Comparison of ENCODE assay signal across 11 cellular contexts in the genomic region with DNA sequence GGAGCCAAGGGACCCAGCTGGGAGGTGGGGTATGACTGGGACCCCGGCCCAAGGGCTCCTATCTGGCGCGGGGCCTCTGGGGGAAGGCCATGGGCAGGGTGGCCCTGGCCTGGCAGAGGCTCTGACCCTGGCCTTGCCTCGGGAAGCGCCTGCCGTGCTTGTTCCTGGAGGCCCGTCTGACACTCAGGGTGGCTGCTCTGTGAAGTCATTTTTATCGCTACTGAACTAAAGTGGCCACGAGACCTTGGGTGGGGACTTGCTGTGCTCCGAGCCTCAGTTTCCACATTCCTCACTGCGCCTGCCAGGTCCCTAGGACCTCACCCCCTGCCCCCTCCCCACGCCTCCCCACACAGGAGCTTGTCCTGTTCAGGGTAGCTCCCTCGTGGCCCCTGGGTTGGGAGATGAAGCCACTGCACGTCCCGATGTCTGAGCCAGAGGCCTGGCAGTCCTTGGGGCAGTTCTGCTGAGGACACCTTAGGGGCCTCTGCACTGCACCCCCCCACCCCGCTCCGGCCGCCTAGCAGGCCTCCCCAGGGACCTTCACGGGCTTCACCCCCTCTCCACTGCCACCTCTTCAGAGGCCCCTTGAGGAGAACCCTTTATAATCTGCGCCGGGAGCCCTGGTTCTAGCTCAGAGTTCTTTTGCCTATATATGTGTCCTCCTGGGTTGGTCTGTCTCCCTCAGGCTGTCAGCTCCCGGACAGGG. TPM values are rescaled to one million over a fixed set of nuclear protein-coding genes. Genes with fewer than 3 reads are reported as not detected.
DNase-seq lines count a peak whose midpoint lies in the region; ATAC-seq and TF ChIP-seq lines count a peak whose summit lies in the region.
"Had no signal": no experiment of that assay in that cellular context is flagged by ENCODE, and none has a peak within 500 bp of the region (broad histone marks: within the 10 kb centered on the region; RNA-seq: fewer than 3 reads in every experiment).

No MANE protein-coding gene starts in this region.

- H2BK15ac ChIP-seq in H9 (ENCODE audit: low read depth, low read length): no peak overlapping the region

- DNase-seq in H9 (no peak), left lung (peak; percentile 24 to 60)
- no peak for DNase-seq in activated naive CD8-positive, alpha-beta T cell treated with anti-CD3 and anti-CD28 coated beads for 36 hours
- no peak for DNase-seq in stimulated activated CD4-positive, alpha-beta T cell treated with anti-CD3 and anti-CD28 coated beads, Interleukin-2, amount 100 ng/mL, for 24 hours
- no peak for DNase-seq in stimulated activated CD4-positive, alpha-beta T cell treated with anti-CD3 and anti-CD28 coated beads, Interleukin-1b, Interleukin-23, amount 100 ng/mL, for 48 hours
- DNase-seq: GF-D8 had no signal

- no peak for ATAC-seq in left lung
- ATAC-seq in HG03342 (IDR thresholded peaks at IDR 0.05; ENCODE audit: unreplicated experiment): no peak

- TF ChIP-seq CTCF in H9 (conservative IDR thresholded peaks at IDR 0.05) (no peak), left lung (IDR thresholded peaks at IDR 0.05) (no peak)

- no peaks in the 10 kb centered on the region for H3K79me2 ChIP-seq in H9 (ENCODE audit: insufficient read depth, low read length)

- H3K4me3 ChIP-seq in left lung (no peak overlapping the region), skeletal muscle tissue (ENCODE audit: low read length in 3 of 3) (no peak overlapping the region)
- H3K4me3 ChIP-seq: SK-N-MC had no signal

- peak overlapping the region; percentile 87 for H3K4me2 ChIP-seq in H9 (ENCODE audit: insufficient read depth, insufficient read length, low read length)

- no peaks in the 10 kb centered on the region for H3K79me1 ChIP-seq in H9 (ENCODE audit: insufficient read depth, low read depth, low read length, poor library complexity, severe bottlenecking)

- no peaks in the 10 kb centered on the region for H3K4me1 ChIP-seq in H9 (ENCODE audit: insufficient read depth, low read length)
- peaks cover 4 to 12% of the 10 kb centered on the region in 2 donors for H3K4me1 ChIP-seq in left lung
- H3K4me1 ChIP-seq in skeletal muscle tissue (ENCODE audit: control insufficient read depth in 3 of 3, insufficient read depth in 3 of 3, low read length in 3 of 3): peaks cover 22 to 41% (median 24%) of the 10 kb centered on the region in 3 donors

- H3K23ac ChIP-seq in H9 (ENCODE audit: insufficient read length, low read depth, low read length): no peak overlapping the region

- H3K27me3 ChIP-seq in H9 (ENCODE audit: insufficient read depth, low read length): peaks cover 18% of the 10 kb centered on the region
- H3K27me3 ChIP-seq in left lung: peaks cover 19 to 93% of the 10 kb centered on the region in 2 donors
- peaks cover 40 to 61% (median 55%) of the 10 kb centered on the region in 3 donors for H3K27me3 ChIP-seq in skeletal muscle tissue (ENCODE audit: control insufficient read depth in 3 of 3, insufficient read depth in 3 of 3, low read length in 3 of 3)

- no peak overlapping the region for H4K5ac ChIP-seq in H9 (ENCODE audit: insufficient read length, low read depth, low read length)

- no peaks in the 10 kb centered on the region for H3K36me3 Mint-ChIP-seq in H9 (ENCODE audit: insufficient read depth in 1 of 3, low read depth in 3 of 3)
- no peaks in the 10 kb centered on the region for H3K36me3 Mint-ChIP-seq in activated naive CD8-positive, alpha-beta T cell treated with anti-CD3 and anti-CD28 coated beads for 36 hours
- H3K36me3 Mint-ChIP-seq: IgD-negative memory B cell had no signal

- no peak overlapping the region for H3K9ac ChIP-seq in H9 (ENCODE audit: extremely low read depth, insufficient read length, low read length)
- H3K9ac ChIP-seq in skeletal muscle tissue (ENCODE audit: low read depth in 1 of 3, low read length in 3 of 3): peak overlapping the region in 2 of 3 donors; percentile 45 to 50

- no CpG with 5 or more reads among the region's 22 CpGs for WGBS in H9 (ENCODE audit: extremely low coverage, insufficient read length, low lambda C conversion rate)

- H3K56ac ChIP-seq in H9 (ENCODE audit: insufficient read length, low read depth, low read length): no peak overlapping the region

- peak overlapping the region; percentile 52 to 82 for H3K4me3 Mint-ChIP-seq in H9
- H3K4me3 Mint-ChIP-seq in activated naive CD8-positive, alpha-beta T cell treated with anti-CD3 and anti-CD28 coated beads for 36 hours: peak overlapping the region; percentile 57

- H2BK20ac ChIP-seq in H9 (ENCODE audit: low read depth, low read length, poor library complexity, severe bottlenecking): no peak overlapping the region

- no peak overlapping the region for H3T11ph ChIP-seq in H9 (ENCODE audit: low read length)

- no peak overlapping the region for H3K18ac ChIP-seq in H9 (ENCODE audit: insufficient read length, low read depth, low read length)

- peaks cover 9% of the 10 kb centered on the region for H3K23me2 ChIP-seq in H9 (ENCODE audit: insufficient read length, low read depth, low read length, poor library complexity, severe bottlenecking)

- no peak overlapping the region for H2BK5ac ChIP-seq in H9 (ENCODE audit: insufficient read length, low read length)

- H2AK5ac ChIP-seq in H9 (ENCODE audit: insufficient read length, low read length): no peak overlapping the region

- H3K9me3 Mint-ChIP-seq in H9: no peaks in the 10 kb centered on the region
- no peaks in the 10 kb centered on the region for H3K9me3 Mint-ChIP-seq in activated naive CD8-positive, alpha-beta T cell treated with anti-CD3 and anti-CD28 coated beads for 36 hours
- H3K9me3 Mint-ChIP-seq: IgD-negative memory B cell had no signal

- peaks cover 91% of the 10 kb centered on the region for H3K27me3 Mint-ChIP-seq in H9 (ENCODE audit: low read depth)
- peaks cover 47% of the 10 kb centered on the region for H3K27me3 Mint-ChIP-seq in activated naive CD8-positive, alpha-beta T cell treated with anti-CD3 and anti-CD28 coated beads for 36 hours

- intact Hi-C loops in left lung (cut with DNase I): loop anchor here in 1 of 2 donors (10.0 kb wide), 1 partner anchor 533 kb away; no protein-coding TSS in a partner anchor

- H2AFZ ChIP-seq in H9 (ENCODE audit: low read length): no peak overlapping the region

- H3K9me3 ChIP-seq in H9 (ENCODE audit: control insufficient read depth, low read depth, low read length): no peaks in the 10 kb centered on the region
- no peaks in the 10 kb centered on the region for H3K9me3 ChIP-seq in left lung
- no peaks in the 10 kb centered on the region for H3K9me3 ChIP-seq in skeletal muscle tissue (ENCODE audit: control insufficient read depth in 3 of 3, low read length in 3 of 3)
- H3K9me3 ChIP-seq: gastroesophageal sphincter had no signal

- H4K91ac ChIP-seq in H9 (ENCODE audit: insufficient read length, low read depth, low read length): no peak overlapping the region

- peaks cover 19 to 28% of the 10 kb centered on the region in 2 experiments for H3K4me1 Mint-ChIP-seq in H9
- no peaks in the 10 kb centered on the region for H3K4me1 Mint-ChIP-seq in activated naive CD8-positive, alpha-beta T cell treated with anti-CD3 and anti-CD28 coated beads for 36 hours

- no peak overlapping the region for H3K4ac ChIP-seq in H9 (ENCODE audit: low read depth, low read length)

- H3K27ac ChIP-seq in H9 (ENCODE audit: insufficient read length, low read depth, low read length): no peak overlapping the region
- no peak overlapping the region for H3K27ac ChIP-seq in left lung
- H3K27ac ChIP-seq in skeletal muscle tissue (ENCODE audit: low read depth, low read length): no peak overlapping the region
- H3K27ac ChIP-seq: SK-N-MC had no signal

- H2BK120ac ChIP-seq in H9 (ENCODE audit: low read depth, low read length, poor library complexity, severe bottlenecking): no peak overlapping the region

- H3K14ac ChIP-seq in H9 (ENCODE audit: insufficient read depth, low read length): no peak overlapping the region

- H3K27ac Mint-ChIP-seq in H9: no peak overlapping the region; a peak in 1 of 7 replicates
- H3K27ac Mint-ChIP-seq in activated naive CD8-positive, alpha-beta T cell treated with anti-CD3 and anti-CD28 coated beads for 36 hours: no peak overlapping the region
- H3K27ac Mint-ChIP-seq: IgD-negative memory B cell had no signal

- no peaks in the 10 kb centered on the region for H4K20me1 ChIP-seq in H9 (ENCODE audit: control insufficient read depth, insufficient read depth, insufficient read length)

- no peak overlapping the region for H2BK12ac ChIP-seq in H9 (ENCODE audit: insufficient read length, low read depth, low read length)

- no peak overlapping the region for H4K8ac ChIP-seq in H9 (replicated peaks; ENCODE audit: insufficient read length, low read depth, low read length)

- H3K36me3 ChIP-seq in left lung: no peaks in the 10 kb centered on the region
- H3K36me3 ChIP-seq in skeletal muscle tissue (ENCODE audit: control insufficient read depth in 3 of 3, insufficient read depth in 3 of 3, low read length in 3 of 3): no peaks in the 10 kb centered on the region
- H3K36me3 ChIP-seq: gastroesophageal sphincter had no signal

RNA-seq across cellular contexts. Expression of a gene that starts 0.6 kb away (rescaled TPM):
- total RNA-seq in H9 (2021): 0.57 and 0.72 TPM in 2 replicates
- not detected for total RNA-seq in activated naive CD8-positive, alpha-beta T cell treated with anti-CD3 and anti-CD28 coated beads for 36 hours
- total RNA-seq in left lung: 1 to 10 TPM; 6.5 to 9.6 TPM
- total RNA-seq in skeletal muscle tissue: 3.1 TPM

Comparison
In these comparisons a context has a peak if more than half of its experiments do, and no peak if none do; other contexts are left out.
1. DNase-seq: peak in left lung (2 of 2); none in H9 (single experiment), activated naive CD8-positive, alpha-beta T cell treated with anti-CD3 and anti-CD28 coated beads for 36 hours (single experiment), stimulated activated CD4-positive, alpha-beta T cell treated with anti-CD3 and anti-CD28 coated beads, Interleukin-2, amount 100 ng/mL, for 24 hours (0 of 2) and stimulated activated CD4-positive, alpha-beta T cell treated with anti-CD3 and anti-CD28 coated beads, Interleukin-1b, Interleukin-23, amount 100 ng/mL, for 48 hours (single experiment).